In the genomic region with DNA sequence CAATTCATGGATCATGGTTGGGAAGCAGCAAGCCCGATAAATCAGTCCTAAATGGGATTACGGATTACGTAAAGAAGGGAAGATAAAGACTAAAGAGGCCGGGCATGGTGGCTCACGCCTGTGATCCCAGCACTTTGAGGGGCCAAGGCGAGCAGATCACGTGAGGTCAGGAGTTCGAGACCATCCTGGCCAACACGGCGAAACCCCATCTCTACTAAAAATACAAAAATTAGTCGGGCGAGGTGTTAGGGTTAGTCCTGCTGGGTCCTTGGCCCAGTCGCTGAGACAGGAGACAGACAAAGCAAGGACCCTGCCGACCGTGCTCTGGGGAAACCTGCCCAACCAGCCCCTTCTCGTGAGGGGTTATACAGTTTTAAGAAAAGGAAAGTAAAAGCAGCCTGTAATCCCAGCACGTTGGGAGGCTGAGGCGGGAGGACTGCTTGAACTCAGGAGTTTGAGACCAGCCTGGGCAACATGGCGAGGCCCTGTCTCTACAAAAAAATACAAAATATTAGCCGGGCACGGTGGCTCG, we compare ENCODE assay signal across 20 cellular contexts.
"Had no signal": no experiment of that assay in that cellular context is flagged by ENCODE, and none has a peak within 500 bp of the region (broad histone marks: within the 10 kb centered on the region; RNA-seq: fewer than 3 reads in every experiment).

No MANE protein-coding gene starts in this region.

- H3K9me3 ChIP-seq: adrenal gland, ovary, tibial nerve had no signal

- H3K36me3 ChIP-seq: adrenal gland, ovary had no signal

- H3K4me1 Mint-ChIP-seq: activated B cell treated with CpG ODN at 0.5 μM for 24 hours had no signal

- H3K27ac Mint-ChIP-seq: activated B cell treated with CpG ODN at 0.5 μM for 24 hours; activated CD4-positive, alpha-beta memory T cell treated with anti-CD3 and anti-CD28 coated beads for 36 hours; activated naive CD4-positive, alpha-beta T cell treated with anti-CD3 and anti-CD28 coated beads, Interleukin-2, amount 50 U/mL, for 72 hours; activated T-helper 1 cell treated with anti-CD3 and anti-CD28 coated beads, Interleukin-12 subunit alpha, Interleukin-12 subunit beta, Interleukin-2, Interleukin-4 antibody, amounts not matched to agents 30 ng/mL and 10 ng/mL and 1 ng/mL, durations not matched to agents 14 hours and 24 hours and 36 hours; T-helper 2 cell treated with Interferon-gamma antibody and Interleukin-4, amounts not matched to agents 5 μg/mL and 100 μg/mL, for 36 hours had no signal

- DNase-seq: activated B cell treated with CpG ODN at 0.5 μM for 24 hours; activated CD4-positive, alpha-beta memory T cell treated with anti-CD3 and anti-CD28 coated beads for 36 hours; activated CD4-positive, alpha-beta T cell treated with anti-CD3 and anti-CD28 coated beads for 4 hours; activated gamma-delta T cell treated with Interleukin-2 at 50 U/mL for 16 hours; activated T-cell treated with anti-CD3 and anti-CD28 coated beads for 4 hours; adrenal gland; dermis blood vessel endothelial cell; effector memory CD4-positive, alpha-beta T cell; left colon; midbrain; stimulated activated CD4-positive, alpha-beta T cell treated with anti-CD3 and anti-CD28 coated beads, Interleukin-12 subunit alpha, Interleukin-12 subunit beta, amount 100 ng/mL, for 4 hours; stimulated activated CD4-positive, alpha-beta T cell treated with anti-CD3 and anti-CD28 coated beads, Interleukin-2, amount 100 ng/mL, for 24 hours; stimulated activated naive CD4-positive, alpha-beta T cell treated with Interleukin-2 at 50 U/mL for 16 hours; substantia nigra had no signal

- H3K27ac ChIP-seq: ovary had no signal

- ATAC-seq: activated naive CD4-positive, alpha-beta T cell treated with anti-CD3 and anti-CD28 coated beads, Interleukin-2, amount 50 U/mL, for 72 hours; left colon had no signal

- H3K4me3 Mint-ChIP-seq: activated B cell treated with CpG ODN at 0.5 μM for 24 hours; activated CD4-positive, alpha-beta memory T cell treated with anti-CD3 and anti-CD28 coated beads for 36 hours; activated T-helper 1 cell treated with anti-CD3 and anti-CD28 coated beads, Interleukin-12 subunit alpha, Interleukin-12 subunit beta, Interleukin-2, Interleukin-4 antibody, amounts not matched to agents 30 ng/mL and 10 ng/mL and 1 ng/mL, durations not matched to agents 14 hours and 24 hours and 36 hours; neural crest cell; T-helper 2 cell treated with Interferon-gamma antibody and Interleukin-4, amounts not matched to agents 5 μg/mL and 100 μg/mL, for 36 hours had no signal

- H3K4me1 ChIP-seq: adrenal gland, tibial nerve had no signal

- H3K27me3 ChIP-seq: adrenal gland, ovary, tibial nerve had no signal

- H3K9me3 Mint-ChIP-seq: activated B cell treated with CpG ODN at 0.5 μM for 24 hours; activated CD4-positive, alpha-beta memory T cell treated with anti-CD3 and anti-CD28 coated beads for 36 hours; activated naive CD4-positive, alpha-beta T cell treated with anti-CD3 and anti-CD28 coated beads, Interleukin-2, amount 50 U/mL, for 72 hours; activated T-helper 1 cell treated with anti-CD3 and anti-CD28 coated beads, Interleukin-12 subunit alpha, Interleukin-12 subunit beta, Interleukin-2, Interleukin-4 antibody, amounts not matched to agents 30 ng/mL and 10 ng/mL and 1 ng/mL, durations not matched to agents 14 hours and 24 hours and 36 hours; neural crest cell; T-helper 2 cell treated with Interferon-gamma antibody and Interleukin-4, amounts not matched to agents 5 μg/mL and 100 μg/mL, for 36 hours had no signal

- H3K4me3 ChIP-seq: adrenal gland, ovary, tibial nerve had no signal

- H3K36me3 Mint-ChIP-seq: activated CD4-positive, alpha-beta memory T cell treated with anti-CD3 and anti-CD28 coated beads for 36 hours; activated naive CD4-positive, alpha-beta T cell treated with anti-CD3 and anti-CD28 coated beads, Interleukin-2, amount 50 U/mL, for 72 hours had no signal

- H3K27me3 Mint-ChIP-seq: activated B cell treated with CpG ODN at 0.5 μM for 24 hours; activated CD4-positive, alpha-beta memory T cell treated with anti-CD3 and anti-CD28 coated beads for 36 hours had no signal
